Comparison of ENCODE assay signal across 20 cellular contexts in the genomic region with DNA sequence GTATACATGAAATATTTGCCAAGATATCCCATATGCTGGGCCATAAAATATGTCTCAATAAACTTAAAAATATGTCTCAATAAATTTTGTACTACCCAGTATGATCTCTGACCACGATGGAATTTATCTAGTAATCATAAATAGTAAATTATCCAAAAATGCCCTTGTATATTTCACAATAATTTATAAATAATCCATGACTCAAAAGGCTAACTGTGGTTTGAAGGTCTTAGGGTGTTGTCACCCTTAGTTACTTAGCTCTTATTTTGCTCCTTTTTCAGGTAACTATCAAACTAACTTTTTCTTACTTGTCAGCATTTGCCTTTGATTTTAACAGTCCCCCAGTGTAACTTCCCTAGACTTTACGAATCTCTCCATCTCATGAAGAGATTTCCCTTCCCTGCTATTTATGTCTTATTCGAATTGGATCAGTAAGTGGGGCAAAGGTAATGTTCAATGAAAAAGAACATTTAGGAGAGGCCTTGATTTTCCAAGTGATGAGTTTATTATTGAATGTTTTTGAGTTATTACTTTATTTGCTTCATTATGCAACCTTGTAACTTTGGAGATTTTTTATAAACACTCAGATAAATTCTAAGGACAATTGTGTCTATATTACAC.
DNase-seq lines count a peak whose midpoint lies in the region; FAIRE-seq and TF ChIP-seq lines count a peak whose summit lies in the region.
"Had no signal": no experiment of that assay in that cellular context is flagged by ENCODE, and none has a peak within 500 bp of the region (broad histone marks: within the 10 kb centered on the region; RNA-seq: fewer than 3 reads in every experiment).

No MANE protein-coding gene starts in this region.

- no peak for TF ChIP-seq EP300 in transverse colon (IDR thresholded peaks at IDR 0.05; ENCODE audit: low read depth)

- H3K4me1 ChIP-seq in GM23248 (ENCODE audit: insufficient read depth) (peaks cover 19% of the 10 kb centered on the region), mesenchymal stem cell (ENCODE audit: control insufficient read depth, insufficient read depth, low read depth, low read length) (no peaks in the 10 kb centered on the region), right atrium auricular region (no peaks in the 10 kb centered on the region), transverse colon (no peaks in the 10 kb centered on the region), mesendoderm (ENCODE audit: control insufficient read depth, low read depth, low read length) (no peaks in the 10 kb centered on the region)

- H3K27ac ChIP-seq in GM23248 (peak overlapping the region; percentile 76), mesenchymal stem cell (ENCODE audit: low read length, poor library complexity, severe bottlenecking) (no peak overlapping the region), right atrium auricular region (no peak overlapping the region), transverse colon (no peak overlapping the region), mesendoderm (ENCODE audit: low read depth, low read length) (no peak overlapping the region)

- peak; percentile 33 for FAIRE-seq in endometrium (lab: Jason Lieb, UNC)
- FAIRE-seq: GM12878, RCC 7860 had no signal

- no peak overlapping the region for H4K5ac ChIP-seq in mesendoderm (ENCODE audit: low read length)

- H3K23ac ChIP-seq in mesenchymal stem cell (ENCODE audit: low read length in 2 of 2) (no peak overlapping the region), mesendoderm (ENCODE audit: low read length) (no peak overlapping the region)

- H4K20me1 ChIP-seq in GM23248 (ENCODE audit: insufficient read depth): no peaks in the 10 kb centered on the region

- H3F3A ChIP-seq in GM23248 (ENCODE audit: insufficient read depth): peaks cover 20% of the 10 kb centered on the region

- no peak for TF ChIP-seq CTCF in right atrium auricular region (IDR thresholded peaks at IDR 0.05)
- no peak for TF ChIP-seq CTCF in transverse colon (IDR thresholded peaks at IDR 0.05)

- H3K4me3 ChIP-seq in GM23248 (no peak overlapping the region), mesenchymal stem cell (ENCODE audit: insufficient read depth in 1 of 2, low read depth in 1 of 2, low read length in 2 of 2) (no peak overlapping the region), right atrium auricular region (no peak overlapping the region), transverse colon (no peak overlapping the region), mesendoderm (ENCODE audit: low read length) (no peak overlapping the region)
- H3K4me3 ChIP-seq: GM12878 had no signal

- no peak overlapping the region for H3K18ac ChIP-seq in mesenchymal stem cell (ENCODE audit: low read depth in 1 of 2, low read length in 2 of 2)
- H3K18ac ChIP-seq in mesendoderm (ENCODE audit: low read length): no peak overlapping the region

- H2BK12ac ChIP-seq in mesenchymal stem cell (ENCODE audit: low read length in 2 of 2): no peak overlapping the region

- H3K9me3 ChIP-seq in GM23248 (ENCODE audit: low read depth) (no peaks in the 10 kb centered on the region), mesenchymal stem cell (ENCODE audit: control insufficient read depth, low read length) (peaks cover 4% of the 10 kb centered on the region), right atrium auricular region (no peaks in the 10 kb centered on the region), transverse colon (no peaks in the 10 kb centered on the region)

- WGBS in GM23248 (ENCODE audit: low coverage in 1 of 2, low lambda C conversion rate in 2 of 2, missing lambda C conversion rate in 2 of 2), 2 experiments: 14 to 16% methylated on average over 3 of the region's 3 CpGs
- no CpG with 5 or more reads among the region's 3 CpGs for WGBS in mesenchymal stem cell
- WGBS in transverse colon (ENCODE audit: low coverage in 1 of 2), 2 donors: 55 to 66% methylated on average over 3 of the region's 3 CpGs
- WGBS in mesendoderm (ENCODE audit: extremely low coverage, insufficient coverage, low lambda C conversion rate): no CpG with 5 or more reads among the region's 3 CpGs

- in situ Hi-C loops in GM23248 (cut with MboI) (no loop called here), transverse colon (cut with MboI; ENCODE audit: low pct_ligation_motif_present in 1 of 4, low pct_unique_long_range_greater_than_20kb in 1 of 4, low sequenced_read_pairs in 3 of 4) (no loop called here)

- H2BK15ac ChIP-seq in mesenchymal stem cell (ENCODE audit: low read depth, poor library complexity, severe bottlenecking) (no peak overlapping the region), mesendoderm (replicated peaks; ENCODE audit: low read depth) (no peak overlapping the region)

- H4K91ac ChIP-seq in mesenchymal stem cell (ENCODE audit: low read length): no peak overlapping the region

- TF ChIP-seq POLR2A in transverse colon (IDR thresholded peaks at IDR 0.05): no peak

- no peaks in the 10 kb centered on the region for H3K36me3 ChIP-seq in GM23248 (ENCODE audit: low read depth)
- no peaks in the 10 kb centered on the region for H3K36me3 ChIP-seq in mesenchymal stem cell (ENCODE audit: control insufficient read depth in 1 of 2, insufficient read depth in 2 of 2, low read depth in 1 of 2, low read length in 2 of 2)
- no peaks in the 10 kb centered on the region for H3K36me3 ChIP-seq in right atrium auricular region
- H3K36me3 ChIP-seq in transverse colon: no peaks in the 10 kb centered on the region
- H3K36me3 ChIP-seq in mesendoderm (ENCODE audit: control insufficient read depth, insufficient read depth, low read length): no peaks in the 10 kb centered on the region

- no peak overlapping the region for H3K56ac ChIP-seq in mesendoderm (ENCODE audit: low read length)

- H3K79me2 ChIP-seq in GM23248 (ENCODE audit: insufficient read depth) (no peaks in the 10 kb centered on the region), mesendoderm (ENCODE audit: control insufficient read depth, insufficient read depth, low read length) (no peaks in the 10 kb centered on the region)

- no peaks in the 10 kb centered on the region for H3K27me3 ChIP-seq in GM23248 (replicated peaks; ENCODE audit: insufficient read depth)
- H3K27me3 ChIP-seq in mesenchymal stem cell (ENCODE audit: control insufficient read depth in 1 of 2, insufficient read depth in 1 of 2, low read length in 2 of 2): no peaks in the 10 kb centered on the region
- no peaks in the 10 kb centered on the region for H3K27me3 ChIP-seq in right atrium auricular region
- no peaks in the 10 kb centered on the region for H3K27me3 ChIP-seq in transverse colon
- no peaks in the 10 kb centered on the region for H3K27me3 ChIP-seq in mesendoderm (ENCODE audit: insufficient read depth, low read length, poor library complexity)

- H2BK5ac ChIP-seq in mesenchymal stem cell (ENCODE audit: low read depth, low read length, poor library complexity, severe bottlenecking) (no peak overlapping the region), mesendoderm (ENCODE audit: low read length) (no peak overlapping the region)

- intact Hi-C loops in transverse colon (cut with DNase I; ENCODE audit: low total_unique reads): no loop called here

- H2AK5ac ChIP-seq in mesenchymal stem cell (ENCODE audit: low read length, severe bottlenecking) (no peak overlapping the region), mesendoderm (ENCODE audit: low read length) (no peak overlapping the region)

- no peaks in the 10 kb centered on the region for H3K79me1 ChIP-seq in mesenchymal stem cell (replicated peaks; ENCODE audit: low read length, poor library complexity, severe bottlenecking)
- no peaks in the 10 kb centered on the region for H3K79me1 ChIP-seq in mesendoderm (ENCODE audit: low read length)

- H4K8ac ChIP-seq in mesenchymal stem cell (ENCODE audit: low read length) (no peak overlapping the region), mesendoderm (ENCODE audit: low read depth, low read length) (no peak overlapping the region)

- H3K9ac ChIP-seq in GM23248 (peak overlapping the region; percentile 34), mesenchymal stem cell (ENCODE audit: low read length) (peak overlapping the region; percentile 82), mesendoderm (ENCODE audit: low read length) (no peak overlapping the region)

- peak; percentile 46 for DNase-seq in AG20443 (ENCODE audit: low spot score)
- DNase-seq in GM23248: peak; percentile 67
- no peak for DNase-seq in mesenchymal stem cell
- no peak for DNase-seq in right atrium auricular region (ENCODE audit: low spot score)
- DNase-seq in transverse colon: no peak
- DNase-seq in mesendoderm: no peak
- no peak for DNase-seq in SKM-1 (lab: John Stamatoyannopoulos, UW; ENCODE audit: unreplicated experiment)
- DNase-seq: Calu3; CD4-positive, CD25-positive, alpha-beta regulatory T cell; DMS53; HFFc6; NCI-H1105; NCI-H1694 treated with DMSO at 0.1 percent for 48 hours; NCI-H2107; NCI-H2227 treated with DMSO at 0.1 percent for 48 hours; NCI-H524 treated with DMSO at 0.1 percent for 48 hours; Right ventricle myocardium superior had no signal

- H3K14ac ChIP-seq in mesenchymal stem cell (ENCODE audit: low read length in 2 of 2): no peak overlapping the region

- no peaks in the 10 kb centered on the region for H3K9me2 ChIP-seq in GM23248 (ENCODE audit: insufficient read depth)

- H3K4ac ChIP-seq in mesenchymal stem cell (ENCODE audit: low read depth in 1 of 2, low read length in 2 of 2): no peak overlapping the region
- H3K4ac ChIP-seq in mesendoderm (ENCODE audit: low read depth, low read length): no peak overlapping the region

- H3K4me2 ChIP-seq in GM23248 (ENCODE audit: unreplicated experiment) (peak overlapping the region; percentile 48), mesenchymal stem cell (ENCODE audit: low read length, poor library complexity, severe bottlenecking) (no peak overlapping the region), mesendoderm (ENCODE audit: low read length) (no peak overlapping the region)

- H2AFZ ChIP-seq in GM23248: no peak overlapping the region
- no peak overlapping the region for H2AFZ ChIP-seq in mesenchymal stem cell (ENCODE audit: low read depth, low read length)

- H2BK120ac ChIP-seq in mesenchymal stem cell (ENCODE audit: low read depth, low read length) (no peak overlapping the region), mesendoderm (ENCODE audit: low read depth, low read length) (no peak overlapping the region)

Comparison
In these comparisons a context has a peak if more than half of its experiments do, and no peak if none do; other contexts are left out.
1. DNase-seq: peak in AG20443 (single experiment) and GM23248 (single experiment); none in mesenchymal stem cell (single experiment), right atrium auricular region (single experiment), transverse colon (single experiment), mesendoderm (single experiment) and SKM-1 (single experiment).